In genomic region chr2:195543902-195544894, GRCh38 we compare ENCODE assay signal across 8 cellular contexts.
DNase-seq lines count a peak whose midpoint lies in the region; ATAC-seq and TF ChIP-seq lines count a peak whose summit lies in the region.

No MANE protein-coding gene starts in this region.

- ATAC-seq in GM18867 (IDR thresholded peaks at IDR 0.05; ENCODE audit: unreplicated experiment) = peak; percentile 84
- peak; percentile 91 for ATAC-seq in HG02588 (IDR thresholded peaks at IDR 0.05; ENCODE audit: unreplicated experiment)

- H4K20me1 ChIP-seq in OCI-LY3 (ENCODE audit: insufficient read depth, low read length) (no peaks in the 10 kb centered on the region), hepatocyte (ENCODE audit: insufficient read depth, poor library complexity, severe bottlenecking) (no peaks in the 10 kb centered on the region)

- peaks cover 1% of the 10 kb centered on the region; the same call in 1 of the 2 replicates for H3K9me3 ChIP-seq in OCI-LY3 (ENCODE audit: insufficient read depth, low read length)
- H3K9me3 ChIP-seq in hepatocyte (ENCODE audit: low read depth) = no peaks in the 10 kb centered on the region

- H3K27me3 ChIP-seq in OCI-LY3 (ENCODE audit: low read depth, low read length) (no peaks in the 10 kb centered on the region), hepatocyte (no peaks in the 10 kb centered on the region)

- H3K9me2 ChIP-seq in hepatocyte (replicated peaks; ENCODE audit: insufficient read depth) = no peaks in the 10 kb centered on the region

- H2AFZ ChIP-seq in OCI-LY3 (ENCODE audit: low read depth, low read length) (peak overlapping the region; percentile 34), hepatocyte (no peak overlapping the region)

- peak overlapping the region; percentile 76 for H3K27ac ChIP-seq in OCI-LY3 (ENCODE audit: low read length)
- peak overlapping the region; percentile 44 for H3K27ac ChIP-seq in hepatocyte

- H3K4me1 ChIP-seq in OCI-LY3 (ENCODE audit: low read length) = peaks cover 29% of the 10 kb centered on the region
- H3K4me1 ChIP-seq in hepatocyte (ENCODE audit: insufficient read depth) = no peaks in the 10 kb centered on the region

- H3K4me3 ChIP-seq in OCI-LY3 (ENCODE audit: low read length) = no peak overlapping the region
- H3K4me3 ChIP-seq in hepatocyte = no peak overlapping the region

- DNase-seq in hepatocyte (ENCODE audit: low spot score) (no peak), NCI-H2029 treated with DMSO at 0.1 percent for 48 hours (lab: John Stamatoyannopoulos, UW) (no peak), islet precursor cell (no peak)
- no peak for DNase-seq in activated CD8-positive, alpha-beta memory T cell treated with anti-CD3 and anti-CD28 coated beads for 24 hours
- no peak for DNase-seq in central memory CD4-positive, alpha-beta T cell

- 80% methylated on average over 11 of the region's 11 CpGs for WGBS in hepatocyte (ENCODE audit: low lambda C conversion rate, missing lambda C conversion rate)

- no peak for TF ChIP-seq CTCF in OCI-LY3 (IDR thresholded peaks at IDR 0.05; ENCODE audit: low read depth, low read length)
- no peak for TF ChIP-seq CTCF in hepatocyte (IDR thresholded peaks at IDR 0.05; ENCODE audit: poor library complexity)

- H3K4me2 ChIP-seq in OCI-LY3 (ENCODE audit: low read length) (peak overlapping the region; percentile 32), hepatocyte (no peak overlapping the region)

- H3K79me2 ChIP-seq in OCI-LY3 (ENCODE audit: low read length) (no peaks in the 10 kb centered on the region), hepatocyte (no peaks in the 10 kb centered on the region)

- H3K9ac ChIP-seq in OCI-LY3 (ENCODE audit: low read length) = peak overlapping the region; percentile 54

- H3K36me3 ChIP-seq in OCI-LY3 (replicated peaks; ENCODE audit: low read depth, low read length) (no peaks in the 10 kb centered on the region), hepatocyte (replicated peaks; ENCODE audit: insufficient read depth, low read depth) (no peaks in the 10 kb centered on the region)
